In the genomic region with DNA sequence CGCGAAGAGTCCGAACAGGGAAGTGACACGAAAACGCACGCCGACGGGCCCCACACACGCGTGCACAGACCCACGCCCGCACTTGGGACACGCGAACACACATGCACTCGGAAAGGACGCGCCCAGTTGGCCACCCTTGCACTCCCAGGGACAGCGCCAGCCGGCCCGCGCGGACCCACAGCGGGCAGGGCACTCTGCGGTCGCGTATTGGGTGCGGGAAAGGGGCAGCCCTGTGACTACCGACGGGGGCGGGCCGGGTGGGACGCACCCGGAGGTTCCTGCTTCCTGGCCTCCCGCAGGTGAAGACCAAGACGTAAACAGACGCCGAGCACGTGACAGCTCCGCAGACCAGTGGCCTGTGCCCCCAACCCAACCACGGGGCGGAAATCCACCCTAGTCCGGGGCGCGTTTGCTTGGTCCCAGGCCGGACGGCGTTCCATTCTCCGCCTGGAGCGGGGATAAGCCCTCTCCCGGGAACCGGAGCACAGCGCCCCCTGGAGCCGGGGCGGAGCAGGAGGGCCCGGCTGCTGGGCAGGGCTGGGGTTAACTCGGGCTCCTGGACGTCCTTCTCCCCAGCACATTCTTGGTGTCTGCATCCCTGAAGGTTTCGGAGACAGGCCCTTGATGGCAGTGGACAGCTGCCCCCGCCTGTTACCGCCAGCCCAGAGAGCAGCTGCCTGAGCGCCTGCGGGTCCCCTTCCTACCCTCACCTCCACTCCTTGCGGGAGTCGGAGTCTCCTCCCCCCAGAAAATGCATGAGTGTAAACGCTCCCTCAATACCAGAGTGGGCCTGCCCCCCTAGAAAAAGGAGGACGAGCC, we compare ENCODE assay signal across 8 cellular contexts. TPM values are rescaled to one million over a fixed set of nuclear protein-coding genes. Genes with fewer than 3 reads are reported as not detected.
DNase-seq lines count a peak whose midpoint lies in the region; ATAC-seq and TF ChIP-seq lines count a peak whose summit lies in the region.

No MANE protein-coding gene starts in this region.

- H3K36me3 ChIP-seq in duodenal mucosa (ENCODE audit: control insufficient read depth in 1 of 2, insufficient read depth in 2 of 2, low read length in 2 of 2) (peaks cover 6 to 9% of the 10 kb centered on the region in 2 donors), lower lobe of right lung (peaks cover 16% of the 10 kb centered on the region)

- H3K9ac ChIP-seq in duodenal mucosa (ENCODE audit: low read depth in 1 of 2, low read length in 2 of 2) = peak overlapping the region; percentile 72 to 76

- H3K27ac ChIP-seq in duodenal mucosa (ENCODE audit: low read depth, low read length) (peak overlapping the region; percentile 96), lower lobe of right lung (peak overlapping the region; percentile 98)

- H3K9me3 ChIP-seq in duodenal mucosa (ENCODE audit: control insufficient read depth in 1 of 2, low read length in 2 of 2) = no peaks in the 10 kb centered on the region
- H3K9me3 ChIP-seq in lower lobe of right lung = no peaks in the 10 kb centered on the region

- DNase-seq in GM04504 (ENCODE audit: low read depth) (peak; percentile 58), NCI-H446 treated with DMSO at 0.1 percent for 48 hours (lab: John Stamatoyannopoulos, UW) (peak; percentile 21), lower lobe of right lung (peak; percentile 88)
- DNase-seq in activated CD4-positive, alpha-beta T cell treated with anti-CD3 and anti-CD28 coated beads, Interleukin-2, amount 50 U/mL, for 48 hours = peak; percentile 82
- DNase-seq in stimulated activated CD4-positive, alpha-beta T cell treated with anti-CD3 and anti-CD28 coated beads, TNF-alpha, amount 100 ng/mL, for 1 hour (ENCODE audit: low read depth in 3 of 3, low spot score in 1 of 3) = peak in 2 of 3 donors; percentile 35 to 63

- peak; percentile 95 for TF ChIP-seq CTCF in lower lobe of right lung (IDR thresholded peaks at IDR 0.05)

- H3K4me3 ChIP-seq in duodenal mucosa (ENCODE audit: low read depth in 1 of 2, low read length in 2 of 2) (peak overlapping the region; percentile 89), lower lobe of right lung (peak overlapping the region; percentile 75)

- H3K27me3 ChIP-seq in duodenal mucosa (ENCODE audit: control insufficient read depth in 1 of 2, insufficient read depth in 2 of 2, low read length in 2 of 2) (no peaks in the 10 kb centered on the region), lower lobe of right lung (ENCODE audit: low read depth) (no peaks in the 10 kb centered on the region)

- ATAC-seq in HG02610 (IDR thresholded peaks at IDR 0.05; ENCODE audit: unreplicated experiment) (peak; percentile 30), lower lobe of right lung (peak; percentile 78 to 80), GM21528 (IDR thresholded peaks at IDR 0.05; ENCODE audit: low FRiP score, unreplicated experiment) (no peak)

- intact Hi-C loops in lower lobe of right lung (cut with DNase I) = no loop called here

- H3K4me1 ChIP-seq in duodenal mucosa (ENCODE audit: control insufficient read depth in 1 of 2, insufficient read depth in 2 of 2, low read length in 2 of 2) (peaks cover 25 to 44% of the 10 kb centered on the region in 2 donors), lower lobe of right lung (peaks cover 40% of the 10 kb centered on the region)

RNA-seq across cellular contexts. Expression of a gene that starts 2.0 kb away (rescaled TPM):
- 52.6 TPM for total RNA-seq in lower lobe of right lung

RNA-seq across cellular contexts. Expression of a gene that starts 10.2 kb away (rescaled TPM):
- 5.8 TPM for total RNA-seq in lower lobe of right lung

RNA-seq across cellular contexts. Expression of a gene that starts 10.3 kb away (rescaled TPM):
- 59.7 TPM for total RNA-seq in lower lobe of right lung

RNA-seq across cellular contexts. Expression of a gene that starts 28.3 kb away (rescaled TPM):
- 5.1 TPM for total RNA-seq in lower lobe of right lung

RNA-seq across cellular contexts. Expression of a gene that starts 33.4 kb away (rescaled TPM):
- 1.6 TPM for total RNA-seq in lower lobe of right lung

Comparison
In these comparisons a context has a peak if more than half of its experiments do, and no peak if none do; other contexts are left out.
1. DNase-seq: peak in every context shown above with its lines; median percentile 88 in lower lobe of right lung; 82 in activated CD4-positive, alpha-beta T cell treated with anti-CD3 and anti-CD28 coated beads, Interleukin-2, amount 50 U/mL, for 48 hours; 58 in GM04504; 49 in stimulated activated CD4-positive, alpha-beta T cell treated with anti-CD3 and anti-CD28 coated beads, TNF-alpha, amount 100 ng/mL, for 1 hour; 21 in NCI-H446 treated with DMSO at 0.1 percent for 48 hours.